Comparison of ENCODE assay signal across 9 cellular contexts in the genomic region with DNA sequence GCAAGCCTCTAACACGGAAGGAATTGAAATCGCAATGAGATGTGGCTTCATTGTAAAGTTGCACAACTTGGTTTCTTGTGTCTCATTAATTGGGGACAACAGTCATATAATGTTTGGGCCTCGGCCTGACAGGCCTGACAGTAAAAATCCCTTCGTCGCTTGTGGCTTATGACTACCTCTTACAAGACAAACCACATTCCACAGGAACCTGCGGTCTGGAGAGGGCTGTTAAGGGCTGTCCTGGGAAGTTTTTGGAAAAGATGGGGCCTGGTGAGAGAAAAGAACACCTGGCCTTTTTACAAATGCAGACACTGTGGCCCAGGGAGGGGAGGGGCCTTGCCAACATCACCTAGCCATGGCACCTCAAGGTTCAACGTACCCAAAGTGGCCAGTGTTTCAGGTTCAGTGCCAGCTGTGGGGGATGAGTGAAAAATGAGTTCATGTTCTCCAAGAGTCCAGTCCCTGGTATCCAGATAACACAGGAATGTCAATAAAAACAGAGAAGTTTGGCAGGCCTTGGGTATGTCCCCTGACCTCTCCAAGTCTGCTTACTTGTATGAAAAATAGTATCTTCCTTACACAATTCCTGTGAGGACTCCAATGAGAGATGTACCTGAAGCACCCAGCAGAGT. TPM values are rescaled to one million over a fixed set of nuclear protein-coding genes. Genes with fewer than 3 reads are reported as not detected.
DNase-seq lines count a peak whose midpoint lies in the region; ATAC-seq, FAIRE-seq and TF ChIP-seq lines count a peak whose summit lies in the region.
"Had no signal": no experiment of that assay in that cellular context is flagged by ENCODE, and none has a peak within 500 bp of the region (broad histone marks: within the 10 kb centered on the region; RNA-seq: fewer than 3 reads in every experiment).

No MANE protein-coding gene starts in this region.

- H3K4me3 ChIP-seq in A549 (peak overlapping the region; percentile 25; the same call in 2 of the 3 replicates), LNCaP clone FGC (ENCODE audit: low read depth, low read length) (peak overlapping the region; percentile 1), choroid plexus epithelial cell (ENCODE audit: low read depth, low read length) (no peak overlapping the region), lung (no peak overlapping the region)

- H3K36me3 Mint-ChIP-seq in activated naive CD4-positive, alpha-beta T cell treated with anti-CD3 and anti-CD28 coated beads for 36 hours (ENCODE audit: low read depth): no peaks in the 10 kb centered on the region
- H3K36me3 Mint-ChIP-seq: naive B cell had no signal

- TF ChIP-seq POLR2A in A549 (IDR thresholded peaks at IDR 0.05; ENCODE audit: low read length): no peak

- intact Hi-C loops in activated naive CD4-positive, alpha-beta T cell treated with anti-CD3 and anti-CD28 coated beads for 36 hours (cut with micrococcal nuclease): no loop called here

- WGBS in A549 (ENCODE audit: missing lambda C conversion rate): 35% methylated on average over 7 of the region's 7 CpGs
- WGBS in lung, 2 donors: 31 to 45% methylated on average over 7 of the region's 7 CpGs

- FAIRE-seq in A549 (lab: Jason Lieb, UNC): no peak

- CTCF ChIA-PET in A549 (lab: Yijun Ruan, JAX): interaction anchor here (0.7 to 3.2 kb wide), 5 partner anchors 16 to 415 kb away, joined by 3 to 16 read pairs (median 3); no protein-coding TSS in a partner anchor
- CTCF ChIA-PET in activated naive CD4-positive, alpha-beta T cell treated with anti-CD3 and anti-CD28 coated beads for 36 hours (lab: Charles Lee): no interaction called here

- H3K4me1 ChIP-seq in A549 (peaks cover 72% of the 10 kb centered on the region), lung (ENCODE audit: control insufficient read depth in 2 of 2, insufficient read depth in 2 of 2, low read length in 2 of 2) (peaks cover 24 to 28% of the 10 kb centered on the region in 2 donors)

- H3K27ac ChIP-seq in A549: peak overlapping the region; percentile 94 to 97
- peak overlapping the region; percentile 85 to 96 for H3K27ac ChIP-seq in lung (ENCODE audit: low read depth in 1 of 2, low read length in 1 of 2)
- H3K27ac ChIP-seq in substantia nigra (ENCODE audit: low read depth, low read length, poor library complexity, severe bottlenecking): no peak overlapping the region

- no peak overlapping the region for H3K4me3 Mint-ChIP-seq in activated naive CD4-positive, alpha-beta T cell treated with anti-CD3 and anti-CD28 coated beads for 36 hours
- H3K4me3 Mint-ChIP-seq: naive B cell had no signal

- no peak overlapping the region for H3K27ac Mint-ChIP-seq in activated naive CD4-positive, alpha-beta T cell treated with anti-CD3 and anti-CD28 coated beads for 36 hours
- H3K27ac Mint-ChIP-seq: naive B cell had no signal

- H3K9me3 Mint-ChIP-seq in activated naive CD4-positive, alpha-beta T cell treated with anti-CD3 and anti-CD28 coated beads for 36 hours: no peaks in the 10 kb centered on the region
- H3K9me3 Mint-ChIP-seq: naive B cell had no signal

- TF ChIP-seq CTCF in A549 (IDR thresholded peaks at IDR 0.05) (no peak), LNCaP clone FGC (IDR thresholded peaks at IDR 0.05; ENCODE audit: control insufficient read depth, extremely low read depth, insufficient read depth) (no peak), choroid plexus epithelial cell (conservative IDR thresholded peaks at IDR 0.05; ENCODE audit: low read depth, low read length) (no peak), lung (IDR thresholded peaks at IDR 0.05; ENCODE audit: control extremely low read depth, extremely low read depth) (no peak)

- POLR2A ChIA-PET in A549 (lab: Yijun Ruan, JAX): interaction anchor here (1.1 to 1.9 kb wide), 2 partner anchors 11 to 21 kb away, joined by 3 to 9 read pairs; no protein-coding TSS in a partner anchor

- DNase-seq in A549 (ENCODE audit: low read depth in 1 of 2, low spot score in 1 of 2): peak in 1 of 2 experiments; percentile 63
- peak; percentile 82 for DNase-seq in LNCaP clone FGC (ENCODE audit: low read depth)
- DNase-seq in choroid plexus epithelial cell (ENCODE audit: low read depth): peak; percentile 62
- peak; percentile 54 for DNase-seq in lung (ENCODE audit: low spot score)
- no peak for DNase-seq in substantia nigra (lab: John Stamatoyannopoulos, UW)
- DNase-seq in AML-193 (lab: John Stamatoyannopoulos, UW): no peak
- no peak for DNase-seq in activated naive CD4-positive, alpha-beta T cell treated with anti-CD3 and anti-CD28 coated beads for 36 hours
- DNase-seq: naive B cell had no signal

- no peaks in the 10 kb centered on the region for H3K9me3 ChIP-seq in A549
- no peaks in the 10 kb centered on the region for H3K9me3 ChIP-seq in lung (ENCODE audit: control insufficient read depth in 2 of 2, insufficient read depth in 1 of 2, low read length in 1 of 2)

- peaks cover 3% of the 10 kb centered on the region for H3K4me1 Mint-ChIP-seq in activated naive CD4-positive, alpha-beta T cell treated with anti-CD3 and anti-CD28 coated beads for 36 hours (ENCODE audit: low read depth)

- H3K36me3 ChIP-seq in lung (ENCODE audit: control insufficient read depth in 2 of 2, insufficient read depth in 2 of 2, low read length in 2 of 2): peaks cover 0 to 3% of the 10 kb centered on the region in 2 donors

- TF ChIP-seq EP300 in A549 (IDR thresholded peaks at IDR 0.05): peak in 1 of 2 experiments; percentile 2; a peak in 1 of 5 replicates

- peak overlapping the region; percentile 90 for H3K4me2 ChIP-seq in A549

- no peak; a peak in 2 of 5 replicates for TF ChIP-seq RAD21 in A549 (conservative IDR thresholded peaks at IDR 0.05 in 1 of 2, IDR thresholded peaks at IDR 0.05 in 1 of 2)

- ATAC-seq in A549 (peak in 1 of 2 experiments; percentile 52; a peak in 5 of 6 replicates), lung (ENCODE audit: insufficient read depth, low FRiP score) (peak; percentile 44), GM21528 (IDR thresholded peaks at IDR 0.05; ENCODE audit: low FRiP score, unreplicated experiment) (no peak)

- no peaks in the 10 kb centered on the region for H3K27me3 Mint-ChIP-seq in activated naive CD4-positive, alpha-beta T cell treated with anti-CD3 and anti-CD28 coated beads for 36 hours (ENCODE audit: low read depth)

- no peaks in the 10 kb centered on the region for H3K27me3 ChIP-seq in lung (ENCODE audit: control insufficient read depth, insufficient read depth)

TF ChIP-seq in A549, 52 proteins besides CTCF, POLR2A, EP300 and RAD21:
- TF ChIP-seq, protein P1, sequence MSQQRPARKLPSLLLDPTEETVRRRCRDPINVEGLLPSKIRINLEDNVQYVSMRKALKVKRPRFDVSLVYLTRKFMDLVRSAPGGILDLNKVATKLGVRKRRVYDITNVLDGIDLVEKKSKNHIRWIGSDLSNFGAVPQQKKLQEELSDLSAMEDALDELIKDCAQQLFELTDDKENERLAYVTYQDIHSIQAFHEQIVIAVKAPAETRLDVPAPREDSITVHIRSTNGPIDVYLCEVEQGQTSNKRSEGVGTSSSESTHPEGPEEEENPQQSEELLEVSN (IDR thresholded peaks at IDR 0.05; ENCODE audit: borderline replicate concordance, low read depth): no peak
- TF ChIP-seq CEBPB (IDR thresholded peaks at IDR 0.05) (peak; percentile 13 to 33; a peak in 1 of 4 replicates), GATA3 (IDR thresholded peaks at IDR 0.05; ENCODE audit: borderline replicate concordance) (peak; percentile 41; the same call in 1 of the 2 replicates)
- TF ChIP-seq, protein P2, sequence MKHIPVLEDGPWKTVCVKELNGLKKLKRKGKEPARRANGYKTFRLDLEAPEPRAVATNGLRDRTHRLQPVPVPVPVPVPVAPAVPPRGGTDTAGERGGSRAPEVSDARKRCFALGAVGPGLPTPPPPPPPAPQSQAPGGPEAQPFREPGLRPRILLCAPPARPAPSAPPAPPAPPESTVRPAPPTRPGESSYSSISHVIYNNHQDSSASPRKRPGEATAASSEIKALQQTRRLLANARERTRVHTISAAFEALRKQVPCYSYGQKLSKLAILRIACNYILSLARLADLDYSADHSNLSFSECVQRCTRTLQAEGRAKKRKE (CRISPR knock-in tag; IDR thresholded peaks at IDR 0.05; ENCODE audit: low read depth): no peak

RNA-seq across cellular contexts. Expression of a gene that starts 22.2 kb away (rescaled TPM):
- polyA plus RNA-seq in A549 (2011; rRNA removed) (15.4 and 16.4 TPM in 2 replicates), A549 (2017; fragmentation: RNase III; extraction: RNeasy Plus Mini Kit Qiagen cat#74134 plus additional on column Dnase treatment) (21.6 to 22.4 TPM (median 22.0 TPM) in 3 replicates), lung (10 to 100 TPM; 10.8 to 13.9 TPM)
- 20.9 and 25.8 TPM in 2 replicates for polyA plus RNA-seq in A549 (2012; cell fraction: cytosol; rRNA removed)
- polyA plus RNA-seq in A549 (2012; cell fraction: nucleus; rRNA removed): 18.9 and 20.7 TPM in 2 replicates
- polyA minus RNA-seq in A549 (2011; rRNA and poly(A)+ RNA removed): 23.8 and 23.9 TPM in 2 replicates
- 10 to 100 TPM; 14.8 to 32.3 TPM for total RNA-seq in lung
- 1 to 10 TPM; 1.2 TPM for total RNA-seq in activated naive CD4-positive, alpha-beta T cell treated with anti-CD3 and anti-CD28 coated beads for 36 hours

Comparison
In these comparisons a context has a peak if more than half of its experiments do, and no peak if none do; other contexts are left out.
1. DNase-seq: peak in LNCaP clone FGC (single experiment), choroid plexus epithelial cell (single experiment) and lung (single experiment); none in substantia nigra (0 of 49), AML-193 (0 of 2) and activated naive CD4-positive, alpha-beta T cell treated with anti-CD3 and anti-CD28 coated beads for 36 hours (single experiment).
2. H3K4me3 ChIP-seq: peak in A549 (single experiment) and LNCaP clone FGC (single experiment); none in choroid plexus epithelial cell (single experiment) and lung (single experiment).
3. RNA of a gene that starts 22.2 kb away (total RNA-seq): 14.8 to 32.3 TPM in lung; 1.2 TPM in activated naive CD4-positive, alpha-beta T cell treated with anti-CD3 and anti-CD28 coated beads for 36 hours; every median in the first group is over 4 times any median in the second.